ENCODE assay signal across 8 cellular contexts in genomic region chr16:4766875-4767628, GRCh38. TPM values are rescaled to one million over a fixed set of nuclear protein-coding genes. Genes with fewer than 3 reads are reported as not detected.
DNase-seq lines count a peak whose midpoint lies in the region; ATAC-seq, FAIRE-seq and TF ChIP-seq lines count a peak whose summit lies in the region.

Gene ZNF500, minus strand, starts transcription at chr16:4767162. Its CDS starts 1,184 bp downstream, at chr16:4765978.

- intact Hi-C loops in Right ventricle myocardium superior (cut with DNase I) = no loop called here
- intact Hi-C loops in pancreas (cut with DNase I) = no loop called here
- intact Hi-C loops in tibial artery (cut with DNase I; ENCODE audit: low total_unique reads) = loop anchor here (5.0 kb wide), 1 partner anchor 80 kb away; the partner anchor contains the start of genes GLYR1 and UBN1

- H3K27ac ChIP-seq in pancreas = peak within 1 kb of the TSS; percentile 72 to 89 (median 82)
- H3K27ac ChIP-seq in tibial artery = peak within 1 kb of the TSS; percentile 85 to 88

- DNase-seq in GM12891 (ENCODE audit: insufficient read length, low spot score) (peak; percentile 94), NCI-H1417 treated with DMSO at 0.1 percent for 48 hours (lab: John Stamatoyannopoulos, UW) (peak; percentile 80), SW 1271 (lab: John Stamatoyannopoulos, UW) (peak; percentile 58 to 86), Right ventricle myocardium superior (peak; percentile 100), pancreas (peak; percentile 97 to 99 (median 98)), tibial artery (peak; percentile 98 to 99)
- peak; percentile 94 for DNase-seq in activated naive CD8-positive, alpha-beta T cell treated with anti-CD3 and anti-CD28 coated beads, Interleukin-2, amount 50 U/mL, for 16 hours (ENCODE audit: low read depth, low spot score)

- FAIRE-seq in GM12891 (lab: Jason Lieb, UNC) = peak; percentile 100
- FAIRE-seq in pancreas (lab: Jason Lieb, UNC) = no peak

- no peaks in the 10 kb centered on the region for H3K9me3 ChIP-seq in pancreas
- H3K9me3 ChIP-seq in tibial artery = no peaks in the 10 kb centered on the region

- peak; percentile 58 for TF ChIP-seq POLR2A in GM12891 (IDR thresholded peaks at IDR 0.05; ENCODE audit: low read depth, low read length)

- WGBS in pancreas, 2 donors = 2 to 3% methylated on average over 66 to 72 of the region's 72 CpGs

- TF ChIP-seq CTCF in pancreas (IDR thresholded peaks at IDR 0.05) (no peak), tibial artery (IDR thresholded peaks at IDR 0.05) (no peak)

- peak; percentile 89 for ATAC-seq in HG02798 (IDR thresholded peaks at IDR 0.05; ENCODE audit: poor library complexity, unreplicated experiment)
- ATAC-seq in Right ventricle myocardium superior (ENCODE audit: poor library complexity) = peak; percentile 96
- peak; percentile 86 to 95 (median 92) for ATAC-seq in pancreas

- peaks cover 0 to 9% (median 0%) of the 10 kb centered on the region in 3 donors for H3K36me3 ChIP-seq in pancreas
- peaks cover 14 to 35% (median 19%) of the 10 kb centered on the region in 3 donors for H3K36me3 ChIP-seq in tibial artery

- H3K4me3 ChIP-seq in pancreas (peak within 1 kb of the TSS; percentile 73 to 99 (median 90)), tibial artery (peak within 1 kb of the TSS; percentile 69 to 95)

- H3K4me1 ChIP-seq in pancreas (peaks cover 0 to 18% (median 12%) of the 10 kb centered on the region in 3 donors), tibial artery (peaks cover 0 to 37% (median 25%) of the 10 kb centered on the region in 4 donors)

- H3K27me3 ChIP-seq in pancreas = no peaks in the 10 kb centered on the region
- no peaks in the 10 kb centered on the region for H3K27me3 ChIP-seq in tibial artery

TF ChIP-seq in GM12891, 5 proteins besides CTCF, POLR2A, EP300 and RAD21:
- TF ChIP-seq PAX5 (IDR thresholded peaks at IDR 0.05; ENCODE audit: insufficient read depth, low read length, severe bottlenecking) = no peak
- TF ChIP-seq POU2F2 (IDR thresholded peaks at IDR 0.05; ENCODE audit: low read depth, low read length) = peak; percentile 71; the same call in 1 of the 2 replicates
- peak; percentile 39 for TF ChIP-seq POLR2AphosphoS5 (IDR thresholded peaks at IDR 0.05; ENCODE audit: low read depth, low read length)
- TF ChIP-seq TAF1 (IDR thresholded peaks at IDR 0.05; ENCODE audit: low read depth, low read length) = 0 out of 2 replicates have a peak, but pooled peaks have one; percentile 14
- TF ChIP-seq SPI1 (IDR thresholded peaks at IDR 0.05; ENCODE audit: low read depth, low read length) = no peak

RNA-seq across cellular contexts. Expression of gene ZNF500, which starts in this region (rescaled TPM):
- 2.9 TPM for polyA plus RNA-seq in GM12891 (2012; ENCODE audit: low read depth, missing spikeins)
- 4.8 TPM for total RNA-seq in Right ventricle myocardium superior
- 10 to 100 TPM in 1 of 6 donors, 1 to 10 TPM in 5; 5.5 to 10.0 (median 7.2) TPM for total RNA-seq in pancreas
- polyA plus RNA-seq in pancreas = 10 to 100 TPM in 1 of 2 donors, 1 to 10 TPM in 1; 6.5 to 14.1 TPM

Comparison
In these comparisons a context has a peak if more than half of its experiments do, and no peak if none do; other contexts are left out.
1. Peak in every context shown above with its lines: DNase-seq, ATAC-seq, H3K4me3 ChIP-seq and H3K27ac ChIP-seq.